18 cellular contexts compared by ENCODE assay signal in genomic region chr3:55658297-55659022, GRCh38.
A peak's percentile ranks its signal among the peaks of the same experiment; 100 is the strongest.
DNase-seq lines count a peak whose midpoint lies in the region; ATAC-seq and TF ChIP-seq lines count a peak whose summit lies in the region.
"Had no signal": no experiment of that assay in that cellular context is flagged by ENCODE, and none has a peak within 500 bp of the region (broad histone marks: within the 10 kb centered on the region; RNA-seq: fewer than 3 reads in every experiment).

No MANE protein-coding gene starts in this region.

- H3K4me1 ChIP-seq in foreskin keratinocyte: peaks cover 18% of the 10 kb centered on the region

- H3K27me3 Mint-ChIP-seq in chondrocyte (ENCODE audit: low read depth): no peaks in the 10 kb centered on the region
- H3K27me3 Mint-ChIP-seq: CD4-positive, CD25-positive, alpha-beta regulatory T cell had no signal

- no peak overlapping the region for H3K27ac ChIP-seq in foreskin keratinocyte
- H3K27ac ChIP-seq: PC-9 had no signal

- H3K9me3 Mint-ChIP-seq in chondrocyte (ENCODE audit: low read depth): no peaks in the 10 kb centered on the region
- H3K9me3 Mint-ChIP-seq: activated naive CD4-positive, alpha-beta T cell treated with anti-CD3 and anti-CD28 coated beads, Interleukin-2, amount 50 U/mL, for 72 hours had no signal

- H3K36me3 Mint-ChIP-seq in chondrocyte (ENCODE audit: low read depth): no peaks in the 10 kb centered on the region
- H3K36me3 Mint-ChIP-seq: activated naive CD4-positive, alpha-beta T cell treated with anti-CD3 and anti-CD28 coated beads, Interleukin-2, amount 50 U/mL, for 72 hours; CD4-positive, CD25-positive, alpha-beta regulatory T cell had no signal

- DNase-seq in NCI-H146 (lab: John Stamatoyannopoulos, UW): peak; percentile 28
- no peak for DNase-seq in NCI-H146 treated with DMSO at 0.1 percent for 48 hours (lab: John Stamatoyannopoulos, UW; ENCODE audit: unreplicated experiment)
- DNase-seq in NCI-H2171 (lab: John Stamatoyannopoulos, UW): peak; percentile 58
- peak in 1 of 2 donors; percentile 39 for DNase-seq in foreskin keratinocyte
- no peak for DNase-seq in chondrocyte (ENCODE audit: low spot score)
- DNase-seq in effector CD4-positive, alpha-beta T cell: no peak
- DNase-seq: activated CD4-positive, alpha-beta T cell treated with anti-CD3 and anti-CD28 coated beads for 1 hour; activated CD8-positive, alpha-beta memory T cell treated with anti-CD3 and anti-CD28 coated beads, Interleukin-2, amount 50 U/mL, for 48 hours; CD4-positive, CD25-positive, alpha-beta regulatory T cell; glutamatergic neuron; KG1; NCI-H2081 treated with DMSO at 0.1 percent for 48 hours; PC-9; small intestine; T-helper 1 cell had no signal

- TF ChIP-seq CTCF in foreskin keratinocyte (conservative IDR thresholded peaks at IDR 0.05) (no peak), chondrocyte (IDR thresholded peaks at IDR 0.05) (no peak)

- no peak overlapping the region for H3K27ac Mint-ChIP-seq in chondrocyte (ENCODE audit: unreplicated experiment)
- H3K27ac Mint-ChIP-seq: activated naive CD4-positive, alpha-beta T cell treated with anti-CD3 and anti-CD28 coated beads, Interleukin-2, amount 50 U/mL, for 72 hours; CD4-positive, CD25-positive, alpha-beta regulatory T cell had no signal

- ATAC-seq in HG02588 (IDR thresholded peaks at IDR 0.05; ENCODE audit: unreplicated experiment) (peak; percentile 38), foreskin keratinocyte (peak; percentile 30), HG03159 (IDR thresholded peaks at IDR 0.05; ENCODE audit: unreplicated experiment) (no peak)
- ATAC-seq: activated naive CD4-positive, alpha-beta T cell treated with anti-CD3 and anti-CD28 coated beads, Interleukin-2, amount 50 U/mL, for 72 hours had no signal

- no peaks in the 10 kb centered on the region for H3K4me1 Mint-ChIP-seq in chondrocyte (ENCODE audit: low read depth)
- H3K4me1 Mint-ChIP-seq: CD4-positive, CD25-positive, alpha-beta regulatory T cell had no signal

- H3K4me3 Mint-ChIP-seq in chondrocyte (ENCODE audit: unreplicated experiment): no peak overlapping the region
- H3K4me3 Mint-ChIP-seq: CD4-positive, CD25-positive, alpha-beta regulatory T cell had no signal

- no peaks in the 10 kb centered on the region for H3K27me3 ChIP-seq in foreskin keratinocyte

Comparison
In these comparisons a context has a peak if more than half of its experiments do, and no peak if none do; other contexts are left out.
1. DNase-seq: peak in NCI-H146 (single experiment) and NCI-H2171 (single experiment); none in NCI-H146 treated with DMSO at 0.1 percent for 48 hours (single experiment), chondrocyte (single experiment) and effector CD4-positive, alpha-beta T cell (single experiment).